ENCODE assay signal across 14 cellular contexts in genomic region chr1:208190784-208191183, GRCh38.
"Had no signal": no experiment of that assay in that cellular context is flagged by ENCODE, and none has a peak within 500 bp of the region (broad histone marks: within the 10 kb centered on the region; RNA-seq: fewer than 3 reads in every experiment).

No MANE protein-coding gene starts in this region.

- H3K36me3 Mint-ChIP-seq: natural killer cell had no signal

- H3K27me3 ChIP-seq: adrenal gland, left lung, right atrium auricular region, thyroid gland, uterus had no signal

- DNase-seq: activated CD4-positive, alpha-beta T cell treated with anti-CD3 and anti-CD28 coated beads, Interleukin-2, amount 10 ng/mL, durations not matched to agents 7 days and 5 days; activated CD4-positive, CD25-positive, alpha-beta regulatory T cell; activated naive CD4-positive, alpha-beta T cell treated with anti-CD3 and anti-CD28 coated beads, Interleukin-2, amount 50 U/mL, for 16 hours; adrenal gland; cortex of kidney; effector memory CD4-positive, alpha-beta T cell; erythroblast; left lung; natural killer cell; nucleus accumbens; small intestine; thyroid gland; uterus had no signal

- H3K4me3 ChIP-seq: adrenal gland, left lung, right atrium auricular region, thyroid gland, uterus had no signal

- H3K27ac Mint-ChIP-seq: activated CD4-positive, alpha-beta T cell treated with anti-CD3 and anti-CD28 coated beads, Interleukin-2, amount 10 ng/mL, durations not matched to agents 7 days and 5 days; natural killer cell had no signal

- H3K4me1 ChIP-seq: adrenal gland had no signal

- H3K36me3 ChIP-seq: adrenal gland, left lung, right atrium auricular region, uterus had no signal

- FAIRE-seq: small intestine had no signal

- H3K4me3 Mint-ChIP-seq: activated CD4-positive, alpha-beta T cell treated with anti-CD3 and anti-CD28 coated beads, Interleukin-2, amount 10 ng/mL, durations not matched to agents 7 days and 5 days; natural killer cell had no signal

- H3K9me3 ChIP-seq: adrenal gland, left lung, right atrium auricular region, thyroid gland, uterus had no signal

- H3K9me3 Mint-ChIP-seq: activated CD4-positive, alpha-beta T cell treated with anti-CD3 and anti-CD28 coated beads, Interleukin-2, amount 10 ng/mL, durations not matched to agents 7 days and 5 days; natural killer cell had no signal

- ATAC-seq: left lung, natural killer cell had no signal

- H3K27ac ChIP-seq: adrenal gland, left lung, right atrium auricular region, thyroid gland had no signal
